In genomic region chr5:92868442-92868841, GRCh38 we compare ENCODE assay signal across 34 cellular contexts.
DNase-seq lines count a peak whose midpoint lies in the region; ATAC-seq, FAIRE-seq and TF ChIP-seq lines count a peak whose summit lies in the region.
"Had no signal": no experiment of that assay in that cellular context is flagged by ENCODE, and none has a peak within 500 bp of the region (broad histone marks: within the 10 kb centered on the region; RNA-seq: fewer than 3 reads in every experiment).

No MANE protein-coding gene starts in this region.

- intact Hi-C loops in activated T-helper 2 cell treated with anti-CD3 and anti-CD28 coated beads, Interferon-gamma antibody, Interleukin-2, Interleukin-4, amounts not matched to agents 10 μg/mL and 5 μg/mL and 100 μg/mL, durations not matched to agents 14 hours and 24 hours and 36 hours (cut with micrococcal nuclease): no loop called here

- no peaks in the 10 kb centered on the region for H3K27me3 Mint-ChIP-seq in activated T-helper 2 cell treated with anti-CD3 and anti-CD28 coated beads, Interferon-gamma antibody, Interleukin-2, Interleukin-4, amounts not matched to agents 10 μg/mL and 5 μg/mL and 100 μg/mL, durations not matched to agents 14 hours and 24 hours and 36 hours (ENCODE audit: low read depth)
- H3K27me3 Mint-ChIP-seq: B cell; CD4-positive, alpha-beta memory T cell; CD4-positive, alpha-beta T cell; CD4-positive, CD25-positive, alpha-beta regulatory T cell; CD8-positive, alpha-beta memory T cell had no signal

- H3K9me3 ChIP-seq in A549 (0 out of 3 replicates have a peak, but pooled peaks cover 3% of the 10 kb centered on the region), HEK293 (ENCODE audit: control insufficient read depth, insufficient read depth, low read depth, low read length) (no peaks in the 10 kb centered on the region), SJCRH30 (replicated peaks) (no peaks in the 10 kb centered on the region)
- H3K9me3 ChIP-seq: BE2C, Caco-2 had no signal

- no peak for TF ChIP-seq RAD21 in A549 (conservative IDR thresholded peaks at IDR 0.05 in 1 of 2, IDR thresholded peaks at IDR 0.05 in 1 of 2)

- no peak overlapping the region for H3K27ac ChIP-seq in A549
- H3K27ac ChIP-seq in HEK293 (ENCODE audit: extremely low read depth, low read depth, low read length): no peak overlapping the region
- H3K27ac ChIP-seq in SJCRH30: no peak overlapping the region
- H3K27ac ChIP-seq: 22Rv1; BLaER1; BLaER1 treated with 17β-estradiol and CSF1 and Interleukin-3, amounts not matched to agents 10 nM and 100 nM; C4-2B had no signal

- peaks cover 9% of the 10 kb centered on the region for H3K9me3 Mint-ChIP-seq in activated T-helper 2 cell treated with anti-CD3 and anti-CD28 coated beads, Interferon-gamma antibody, Interleukin-2, Interleukin-4, amounts not matched to agents 10 μg/mL and 5 μg/mL and 100 μg/mL, durations not matched to agents 14 hours and 24 hours and 36 hours
- H3K9me3 Mint-ChIP-seq: CD8-positive, alpha-beta T cell had no signal

- no peak for TF ChIP-seq POLR2A in A549 (IDR thresholded peaks at IDR 0.05; ENCODE audit: low read length)

- DNase-seq in DMS53 (lab: John Stamatoyannopoulos, UW) (peak; percentile 5), DMS53 treated with DMSO at 0.1 percent for 48 hours (lab: John Stamatoyannopoulos, UW; ENCODE audit: unreplicated experiment) (no peak), A549 (ENCODE audit: low read depth in 1 of 2, low spot score in 1 of 2) (no peak), left kidney (ENCODE audit: low read depth, low spot score) (peak; percentile 26), SJCRH30 (no peak)
- DNase-seq in activated T-helper 2 cell treated with anti-CD3 and anti-CD28 coated beads, Interferon-gamma antibody, Interleukin-2, Interleukin-4, amounts not matched to agents 10 μg/mL and 5 μg/mL and 100 μg/mL, durations not matched to agents 14 hours and 24 hours and 36 hours (ENCODE audit: low spot score): no peak
- DNase-seq: 8988T; ACHN; AML-193; BE2C; C1 segment of cervical spinal cord; Caco-2; Calu3; CD4-positive, alpha-beta memory T cell; CD4-positive, alpha-beta T cell; CD4-positive, CD25-positive, alpha-beta regulatory T cell; CD8-positive, alpha-beta memory T cell; CD8-positive, alpha-beta T cell; COR-L47; DMS 273 treated with DMSO at 0.1 percent for 48 hours; DMS153; DMS79; DMS79 treated with DMSO at 0.1 percent for 48 hours; DND-41; EL had no signal

- no peak for ATAC-seq in A549
- ATAC-seq in HG03439 (IDR thresholded peaks at IDR 0.05; ENCODE audit: unreplicated experiment): no peak
- ATAC-seq: CD8-positive, alpha-beta T cell had no signal

- no peaks in the 10 kb centered on the region for H3K27me3 ChIP-seq in SJCRH30
- H3K27me3 ChIP-seq: BE2C; BLaER1; BLaER1 treated with 17β-estradiol and CSF1 and Interleukin-3, amounts not matched to agents 10 nM and 100 nM had no signal

- no peak overlapping the region for H3K4me2 ChIP-seq in A549
- H3K4me2 ChIP-seq: BLaER1; BLaER1 treated with 17β-estradiol and CSF1 and Interleukin-3, amounts not matched to agents 10 nM and 100 nM had no signal

- H3K4me1 ChIP-seq in A549 (no peaks in the 10 kb centered on the region), HEK293 (ENCODE audit: control insufficient read depth, insufficient read depth, low read length) (no peaks in the 10 kb centered on the region), SJCRH30 (no peaks in the 10 kb centered on the region)
- H3K4me1 ChIP-seq: BE2C; BLaER1; BLaER1 treated with 17β-estradiol and CSF1 and Interleukin-3, amounts not matched to agents 10 nM and 100 nM; Caco-2 had no signal

- H3K36me3 ChIP-seq in HEK293 (ENCODE audit: control insufficient read depth in 2 of 2, insufficient read depth in 1 of 2, low read length in 2 of 2): no peaks in the 10 kb centered on the region
- no peaks in the 10 kb centered on the region for H3K36me3 ChIP-seq in SJCRH30
- H3K36me3 ChIP-seq: BE2C; BLaER1; BLaER1 treated with 17β-estradiol and CSF1 and Interleukin-3, amounts not matched to agents 10 nM and 100 nM had no signal

- H3K4me3 ChIP-seq in A549: no peak overlapping the region
- H3K4me3 ChIP-seq in HEK293 (ENCODE audit: low read depth, low read length): no peak overlapping the region
- H3K4me3 ChIP-seq in SJCRH30: no peak overlapping the region
- H3K4me3 ChIP-seq: BLaER1; BLaER1 treated with 17β-estradiol and CSF1 and Interleukin-3, amounts not matched to agents 10 nM and 100 nM had no signal

- TF ChIP-seq CTCF in A549 (IDR thresholded peaks at IDR 0.05): no peak
- TF ChIP-seq CTCF in HEK293 (tag by site-specific recombination; IDR thresholded peaks at IDR 0.05): no peak

- CTCF ChIA-PET in A549 (lab: Yijun Ruan, JAX) (no interaction called here), HEK293 (lab: Yijun Ruan, JAX) (interaction anchor here (0.5 to 0.7 kb wide), 3 partner anchors 43 to 181 kb away, joined by 3 to 5 read pairs (median 3); no protein-coding TSS in a partner anchor)

- no peaks in the 10 kb centered on the region for H3K36me3 Mint-ChIP-seq in activated T-helper 2 cell treated with anti-CD3 and anti-CD28 coated beads, Interferon-gamma antibody, Interleukin-2, Interleukin-4, amounts not matched to agents 10 μg/mL and 5 μg/mL and 100 μg/mL, durations not matched to agents 14 hours and 24 hours and 36 hours (ENCODE audit: low read depth)
- H3K36me3 Mint-ChIP-seq: CD14-positive monocyte; CD4-positive, alpha-beta memory T cell; CD4-positive, CD25-positive, alpha-beta regulatory T cell; CD8-positive, alpha-beta memory T cell; CD8-positive, alpha-beta T cell had no signal

- no peak for FAIRE-seq in A549 (lab: Jason Lieb, UNC)
- FAIRE-seq: A204.1 had no signal

- POLR2A ChIA-PET in A549 (lab: Yijun Ruan, JAX): no interaction called here
- POLR2A ChIA-PET in HEK293 (lab: Yijun Ruan, JAX): no interaction called here

- no peaks in the 10 kb centered on the region for H3K4me1 Mint-ChIP-seq in activated T-helper 2 cell treated with anti-CD3 and anti-CD28 coated beads, Interferon-gamma antibody, Interleukin-2, Interleukin-4, amounts not matched to agents 10 μg/mL and 5 μg/mL and 100 μg/mL, durations not matched to agents 14 hours and 24 hours and 36 hours (ENCODE audit: low read depth)
- H3K4me1 Mint-ChIP-seq: B cell; CD14-positive monocyte; CD4-positive, alpha-beta memory T cell; CD4-positive, CD25-positive, alpha-beta regulatory T cell; CD8-positive, alpha-beta memory T cell had no signal

- H3K27ac Mint-ChIP-seq in activated T-helper 2 cell treated with anti-CD3 and anti-CD28 coated beads, Interferon-gamma antibody, Interleukin-2, Interleukin-4, amounts not matched to agents 10 μg/mL and 5 μg/mL and 100 μg/mL, durations not matched to agents 14 hours and 24 hours and 36 hours: no peak overlapping the region
- H3K27ac Mint-ChIP-seq: B cell; CD14-positive monocyte; CD4-positive, alpha-beta memory T cell; CD4-positive, alpha-beta T cell; CD4-positive, CD25-positive, alpha-beta regulatory T cell; CD8-positive, alpha-beta memory T cell; CD8-positive, alpha-beta T cell had no signal

- TF ChIP-seq EP300 in A549 (IDR thresholded peaks at IDR 0.05): no peak

- 78% methylated on average over 3 of the region's 3 CpGs for WGBS in A549 (ENCODE audit: missing lambda C conversion rate)

- H3K4me3 Mint-ChIP-seq in activated T-helper 2 cell treated with anti-CD3 and anti-CD28 coated beads, Interferon-gamma antibody, Interleukin-2, Interleukin-4, amounts not matched to agents 10 μg/mL and 5 μg/mL and 100 μg/mL, durations not matched to agents 14 hours and 24 hours and 36 hours (ENCODE audit: low read depth): no peak overlapping the region
- H3K4me3 Mint-ChIP-seq: B cell; CD14-positive monocyte; CD4-positive, alpha-beta memory T cell; CD4-positive, alpha-beta T cell; CD4-positive, CD25-positive, alpha-beta regulatory T cell; CD8-positive, alpha-beta memory T cell; CD8-positive, alpha-beta T cell had no signal

TF ChIP-seq in A549, 52 proteins besides CTCF, POLR2A, EP300 and RAD21:
- TF ChIP-seq ZC3H11A (IDR thresholded peaks at IDR 0.05) (peak; percentile 87), MAX (IDR thresholded peaks at IDR 0.05) (no peak), RFX5 (IDR thresholded peaks at IDR 0.05) (no peak), NFE2L2 (conservative IDR thresholded peaks at IDR 0.05; ENCODE audit: low read length) (no peak)

TF ChIP-seq in HEK293, 187 proteins besides CTCF, POLR2A, EP300 and RAD21 (continues in another document):
- TF ChIP-seq IKZF3 (tag by site-specific recombination; IDR thresholded peaks at IDR 0.05) (no peak), ZNF391 (tag by site-specific recombination; IDR thresholded peaks at IDR 0.05; ENCODE audit: borderline replicate concordance, low read depth) (no peak)
- TF ChIP-seq, protein P1, sequence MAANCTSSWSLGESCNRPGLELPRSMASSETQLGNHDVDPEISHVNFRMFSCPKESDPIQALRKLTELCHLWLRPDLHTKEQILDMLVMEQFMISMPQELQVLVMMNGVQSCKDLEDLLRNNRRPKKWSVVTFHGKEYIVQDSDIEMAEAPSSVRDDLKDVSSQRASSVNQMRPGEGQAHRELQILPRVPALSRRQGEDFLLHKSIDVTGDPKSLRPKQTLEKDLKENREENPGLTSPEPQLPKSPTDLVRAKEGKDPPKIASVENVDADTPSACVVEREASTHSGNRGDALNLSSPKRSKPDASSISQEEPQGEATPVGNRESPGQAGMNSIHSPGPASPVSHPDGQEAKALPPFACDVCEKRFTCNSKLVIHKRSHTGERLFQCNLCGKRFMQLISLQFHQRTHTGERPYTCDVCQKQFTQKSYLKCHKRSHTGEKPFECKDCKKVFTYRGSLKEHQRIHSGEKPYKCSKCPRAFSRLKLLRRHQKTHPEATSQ (tag by site-specific recombination; IDR thresholded peaks at IDR 0.05): no peak

Comparison
In these comparisons a context has a peak if more than half of its experiments do, and no peak if none do; other contexts are left out.
1. DNase-seq: peak in DMS53 (single experiment) and left kidney (single experiment); none in DMS53 treated with DMSO at 0.1 percent for 48 hours (single experiment), A549 (0 of 2), activated T-helper 2 cell treated with anti-CD3 and anti-CD28 coated beads, Interferon-gamma antibody, Interleukin-2, Interleukin-4, amounts not matched to agents 10 μg/mL and 5 μg/mL and 100 μg/mL, durations not matched to agents 14 hours and 24 hours and 36 hours (single experiment) and SJCRH30 (0 of 2).